ENCODE assay signal across 30 cellular contexts in genomic region chr2:52558265-52558664, GRCh38.
"Had no signal": no experiment of that assay in that cellular context is flagged by ENCODE, and none has a peak within 500 bp of the region (broad histone marks: within the 10 kb centered on the region; RNA-seq: fewer than 3 reads in every experiment).

No MANE protein-coding gene starts in this region.

- H3K36me3 ChIP-seq: ascending aorta, esophagus muscularis mucosa, heart left ventricle, ovary, thoracic aorta had no signal

- DNase-seq: activated CD4-positive, alpha-beta T cell treated with anti-CD3 and anti-CD28 coated beads for 48 hours; activated CD4-positive, alpha-beta T cell treated with anti-CD3 and anti-CD28 coated beads, Interleukin-2, amount 50 U/mL, for 48 hours; activated CD8-positive, alpha-beta memory T cell treated with anti-CD3 and anti-CD28 coated beads for 24 hours; activated gamma-delta T cell; activated naive CD4-positive, alpha-beta T cell treated with anti-CD3 and anti-CD28 coated beads, Interleukin-2, amount 10 ng/mL, durations not matched to agents 7 days and 5 days; activated naive CD8-positive, alpha-beta T cell treated with anti-CD3 and anti-CD28 coated beads, Interleukin-2, amount 10 ng/mL, durations not matched to agents 7 days and 5 days; activated T-cell treated with anti-CD3 and anti-CD28 coated beads, Interleukin-2, amount 50 U/mL, for 1 hour; caudate nucleus; cortex of kidney; foreskin keratinocyte; heart left ventricle; hypothalamus; left cardiac atrium; left ventricle myocardium superior; mucosa of descending colon; ovary; stimulated activated CD4-positive, alpha-beta T cell treated with anti-CD3 and anti-CD28 coated beads, Interleukin-4, amount 100 ng/mL, for 24 hours; T-helper 9 cell; trophoblast cell had no signal

- H3K27me3 ChIP-seq: ascending aorta, esophagus muscularis mucosa, foreskin keratinocyte, heart left ventricle, ovary had no signal

- H3K4me1 ChIP-seq: ascending aorta, esophagus muscularis mucosa, foreskin keratinocyte, heart left ventricle had no signal

- H3K9me3 ChIP-seq: ascending aorta, esophagus muscularis mucosa, ovary, thoracic aorta had no signal

- H3K27ac ChIP-seq: ascending aorta, esophagus muscularis mucosa, foreskin keratinocyte, heart left ventricle, ovary, skin epidermis, thoracic aorta, VCaP had no signal

- H3K4me3 ChIP-seq: ascending aorta, esophagus muscularis mucosa, heart left ventricle, mucosa of descending colon, ovary, skin epidermis, thoracic aorta had no signal

- FAIRE-seq: islet of Langerhans, TTC549, urothelium cell line had no signal

- ATAC-seq: activated CD4-positive, CD25-positive, alpha-beta regulatory T cell treated with anti-CD3 and anti-CD28 coated beads, Interleukin-2, amount 50 U/mL, for 24 hours; foreskin keratinocyte; heart left ventricle; left cardiac atrium; left ventricle myocardium superior; mucosa of descending colon; sciatic nerve; stimulated activated effector memory CD8-positive, alpha-beta T cell treated with anti-CD3 and anti-CD28 coated beads, Interleukin-12 subunit alpha, Interleukin-12 subunit beta, amount 100 ng/mL, for 72 hours had no signal
